11 cellular contexts compared by ENCODE assay signal in the genomic region with DNA sequence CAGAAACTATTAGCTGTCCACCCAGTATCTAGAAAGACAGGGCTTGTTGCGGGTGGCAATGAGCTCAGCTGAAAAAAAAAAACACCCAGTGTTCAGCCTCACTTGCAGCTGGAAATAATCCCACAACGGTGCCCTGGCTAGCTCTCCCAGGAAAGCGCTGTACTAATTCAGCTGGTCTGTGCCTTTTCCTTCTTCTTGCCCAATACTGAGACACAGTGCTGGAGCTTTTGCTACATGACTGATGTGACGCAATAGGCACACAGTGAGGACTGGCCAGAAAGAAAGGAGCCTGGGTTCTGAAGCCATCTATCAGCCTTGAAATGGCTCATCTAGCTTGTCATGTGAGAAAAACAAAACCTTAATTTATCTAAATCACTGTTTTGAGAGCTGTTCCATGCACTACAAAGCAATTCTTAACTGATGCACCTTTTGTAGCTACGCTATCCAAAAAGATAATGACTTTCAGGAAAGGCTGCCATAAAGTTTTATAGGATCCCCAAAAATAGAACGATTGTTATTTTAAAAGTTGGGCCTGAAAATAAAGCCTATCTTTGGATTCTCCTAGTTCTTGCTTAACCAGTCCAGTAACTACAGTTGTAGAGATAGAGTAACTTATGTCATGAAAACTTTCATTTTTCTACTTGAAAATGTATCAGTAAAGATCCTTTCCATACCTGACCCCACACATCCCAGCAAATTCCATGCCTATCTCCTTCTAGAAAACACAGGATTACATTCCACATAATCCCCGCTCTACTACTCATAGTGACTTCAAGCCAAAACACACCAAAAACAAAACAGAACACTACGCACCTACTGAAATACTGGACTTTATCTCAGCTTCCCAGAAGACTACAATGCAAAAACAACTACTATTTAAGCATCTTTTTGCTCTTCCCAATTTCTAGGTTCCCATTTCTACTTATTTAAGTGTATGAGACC. TPM values are rescaled to one million over a fixed set of nuclear protein-coding genes. Genes with fewer than 3 reads are reported as not detected.
DNase-seq lines count a peak whose midpoint lies in the region; ATAC-seq and TF ChIP-seq lines count a peak whose summit lies in the region.
"Had no signal": no experiment of that assay in that cellular context is flagged by ENCODE, and none has a peak within 500 bp of the region (broad histone marks: within the 10 kb centered on the region; RNA-seq: fewer than 3 reads in every experiment).

No MANE protein-coding gene starts in this region.

- WGBS in esophagus squamous epithelium, 2 donors, result 61% methylated on average over 8 of the region's 8 CpGs
- 6 to 8% methylated on average over 8 of the region's 8 CpGs for WGBS in aorta, 2 donors

- H3K4me1 ChIP-seq in esophagus squamous epithelium (peaks cover 11 to 20% (median 13%) of the 10 kb centered on the region in 3 donors), mucosa of descending colon (ENCODE audit: low read depth) (no peaks in the 10 kb centered on the region), aorta (ENCODE audit: control insufficient read depth in 1 of 2, insufficient read depth in 2 of 2, low read length in 2 of 2) (no peaks in the 10 kb centered on the region)
- H3K4me1 ChIP-seq: BLaER1 had no signal

- TF ChIP-seq POLR2A in esophagus squamous epithelium (IDR thresholded peaks at IDR 0.05), result no peak

- ATAC-seq in Right ventricle myocardium inferior, result peak; percentile 96
- peak; percentile 50 for ATAC-seq in mucosa of descending colon
- peak; percentile 95 for ATAC-seq in aorta (ENCODE audit: low FRiP score)

- H3K36me3 ChIP-seq in esophagus squamous epithelium (peaks cover 0 to 70% (median 0%) of the 10 kb centered on the region in 3 donors), mucosa of descending colon (ENCODE audit: low read depth) (no peaks in the 10 kb centered on the region), aorta (ENCODE audit: control insufficient read depth in 1 of 2, insufficient read depth in 2 of 2, low read length in 1 of 2) (no peaks in the 10 kb centered on the region)

- no peak for TF ChIP-seq CTCF in esophagus squamous epithelium (IDR thresholded peaks at IDR 0.05)
- TF ChIP-seq CTCF in mucosa of descending colon (IDR thresholded peaks at IDR 0.05), result no peak

- H3K27ac ChIP-seq in esophagus squamous epithelium, result peak overlapping the region in 3 of 4 donors; percentile 41 to 67 (median 61)
- peak overlapping the region; percentile 54 to 86 for H3K27ac ChIP-seq in aorta (ENCODE audit: low read depth in 1 of 2, low read length in 2 of 2)
- H3K27ac ChIP-seq: BLaER1, SK-N-MC had no signal

- H3K4me3 ChIP-seq in esophagus squamous epithelium (no peak overlapping the region), mucosa of descending colon (no peak overlapping the region), aorta (ENCODE audit: low read length in 2 of 2) (peak overlapping the region in 1 of 2 donors; percentile 64)
- H3K4me3 ChIP-seq: BLaER1, SK-N-MC had no signal

- DNase-seq in Right ventricle myocardium inferior (ENCODE audit: missing footprints), result no peak
- no peak for DNase-seq in cardiac septum (ENCODE audit: low spot score)
- DNase-seq in esophagus squamous epithelium (lab: John Stamatoyannopoulos, UW), result no peak
- no peak for DNase-seq in mucosa of descending colon
- peak in 1 of 2 donors; percentile 69 for DNase-seq in aorta
- DNase-seq in iPS-NIHi7 (ENCODE audit: extremely low spot score), result no peak
- DNase-seq in activated CD4-positive, alpha-beta T cell treated with anti-CD3 and anti-CD28 coated beads for 4 hours, result no peak
- DNase-seq in SW 1271 (lab: John Stamatoyannopoulos, UW), result no peak
- DNase-seq: activated T-cell treated with anti-CD3 and anti-CD28 coated beads for 4 hours had no signal

- H3K9me3 ChIP-seq in esophagus squamous epithelium (no peaks in the 10 kb centered on the region), mucosa of descending colon (no peaks in the 10 kb centered on the region), aorta (ENCODE audit: control insufficient read depth, low read length) (no peaks in the 10 kb centered on the region)
- H3K9me3 ChIP-seq: BLaER1 had no signal

- intact Hi-C loops in Right ventricle myocardium inferior (cut with DNase I), result no loop called here
- intact Hi-C loops in cardiac septum (cut with DNase I), result no loop called here
- intact Hi-C loops in esophagus squamous epithelium (cut with DNase I), result no loop called here
- intact Hi-C loops in mucosa of descending colon (cut with DNase I, micrococcal nuclease), result no loop called here
- intact Hi-C loops in aorta (cut with DNase I), result loop anchor here in 1 of 2 donors (2.0 kb wide), 1 partner anchor 15 kb away; a partner anchor contains a TSS

- H3K27me3 ChIP-seq in esophagus squamous epithelium (no peaks in the 10 kb centered on the region), aorta (ENCODE audit: control insufficient read depth in 1 of 2, insufficient read depth in 2 of 2, low read length in 1 of 2) (no peaks in the 10 kb centered on the region)
- H3K27me3 ChIP-seq: BLaER1 had no signal

RNA-seq across cellular contexts. Expression of a gene that starts 15.9 kb away (rescaled TPM):
- total RNA-seq in Right ventricle myocardium inferior (49.0 TPM), cardiac septum (111 TPM), esophagus squamous epithelium (10 to 100 TPM; 27.4 to 58.7 (median 35.7) TPM), mucosa of descending colon (10 to 100 TPM; 54.8 to 69.6 (median 55.9) TPM), aorta (10 to 100 TPM; 67.9 to 81.6 TPM)
- polyA plus RNA-seq in aorta, result 10 to 100 TPM in 1 of 2 donors, 1 to 10 TPM in 1; 6.9 to 30.7 TPM
